Comparison of ENCODE assay signal across 1 cellular context in the genomic region with DNA sequence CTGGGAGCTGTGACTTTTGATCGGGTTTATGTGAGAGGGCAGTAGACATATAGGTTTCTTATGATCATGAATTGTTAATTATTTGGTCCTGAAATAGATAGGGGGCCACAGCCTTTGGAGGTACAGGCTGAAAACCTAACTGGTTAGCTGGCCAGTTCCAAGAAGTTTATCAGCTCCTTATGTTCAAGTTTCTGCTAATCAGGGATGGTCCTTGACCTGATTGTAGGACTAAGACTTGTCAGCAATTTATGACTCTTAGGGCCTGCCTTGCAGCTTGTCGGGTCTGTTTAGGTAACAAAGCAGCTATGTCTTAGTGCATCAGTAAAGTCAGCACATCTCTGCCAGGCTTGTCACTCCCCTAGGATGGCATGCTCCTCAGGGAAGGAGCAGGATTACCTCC.
TF ChIP-seq lines count a peak whose summit lies in the region.

No MANE protein-coding gene starts in this region.

TF ChIP-seq in K562, 482 proteins besides CTCF, POLR2A, EP300 and RAD21 (continued from another document and continues in another):
- TF ChIP-seq, protein P1, sequence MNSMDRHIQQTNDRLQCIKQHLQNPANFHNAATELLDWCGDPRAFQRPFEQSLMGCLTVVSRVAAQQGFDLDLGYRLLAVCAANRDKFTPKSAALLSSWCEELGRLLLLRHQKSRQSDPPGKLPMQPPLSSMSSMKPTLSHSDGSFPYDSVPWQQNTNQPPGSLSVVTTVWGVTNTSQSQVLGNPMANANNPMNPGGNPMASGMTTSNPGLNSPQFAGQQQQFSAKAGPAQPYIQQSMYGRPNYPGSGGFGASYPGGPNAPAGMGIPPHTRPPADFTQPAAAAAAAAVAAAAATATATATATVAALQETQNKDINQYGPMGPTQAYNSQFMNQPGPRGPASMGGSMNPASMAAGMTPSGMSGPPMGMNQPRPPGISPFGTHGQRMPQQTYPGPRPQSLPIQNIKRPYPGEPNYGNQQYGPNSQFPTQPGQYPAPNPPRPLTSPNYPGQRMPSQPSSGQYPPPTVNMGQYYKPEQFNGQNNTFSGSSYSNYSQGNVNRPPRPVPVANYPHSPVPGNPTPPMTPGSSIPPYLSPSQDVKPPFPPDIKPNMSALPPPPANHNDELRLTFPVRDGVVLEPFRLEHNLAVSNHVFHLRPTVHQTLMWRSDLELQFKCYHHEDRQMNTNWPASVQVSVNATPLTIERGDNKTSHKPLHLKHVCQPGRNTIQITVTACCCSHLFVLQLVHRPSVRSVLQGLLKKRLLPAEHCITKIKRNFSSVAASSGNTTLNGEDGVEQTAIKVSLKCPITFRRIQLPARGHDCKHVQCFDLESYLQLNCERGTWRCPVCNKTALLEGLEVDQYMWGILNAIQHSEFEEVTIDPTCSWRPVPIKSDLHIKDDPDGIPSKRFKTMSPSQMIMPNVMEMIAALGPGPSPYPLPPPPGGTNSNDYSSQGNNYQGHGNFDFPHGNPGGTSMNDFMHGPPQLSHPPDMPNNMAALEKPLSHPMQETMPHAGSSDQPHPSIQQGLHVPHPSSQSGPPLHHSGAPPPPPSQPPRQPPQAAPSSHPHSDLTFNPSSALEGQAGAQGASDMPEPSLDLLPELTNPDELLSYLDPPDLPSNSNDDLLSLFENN (IDR thresholded peaks at IDR 0.05; ENCODE audit: low read depth in 2 of 2, low read length in 2 of 2): no peak
- TF ChIP-seq MAFG (tag; conservative IDR thresholded peaks at IDR 0.05) (peak; percentile 59; the same call in 1 of the 2 replicates), GATAD2A (IDR thresholded peaks at IDR 0.05) (no peak), SMAD4 (CRISPR knock-in tag; conservative IDR thresholded peaks at IDR 0.05) (no peak), RCOR1 (IDR thresholded peaks at IDR 0.05; ENCODE audit: borderline replicate concordance in 1 of 2, low read depth in 2 of 2, low read length in 2 of 2) (peak in 1 of 2 experiments; percentile 46; a peak in 1 of 4 replicates), PTBP1 (IDR thresholded peaks at IDR 0.05; ENCODE audit: low read depth, low read length) (no peak), POLR3A (IDR thresholded peaks at IDR 0.05; ENCODE audit: borderline replicate concordance, extremely low read depth, insufficient read depth, insufficient read length) (no peak), EZH2 (IDR thresholded peaks at IDR 0.05; ENCODE audit: borderline replicate concordance, low read depth, low read length) (no peak), ZNF316 (IDR thresholded peaks at IDR 0.05) (peak; percentile 82), ZNF121 (CRISPR knock-in tag; conservative IDR thresholded peaks at IDR 0.05) (no peak), CBFA2T3 (IDR thresholded peaks at IDR 0.05) (peak; percentile 75), KAT2B (IDR thresholded peaks at IDR 0.05; ENCODE audit: low read depth, low read length) (no peak), HBP1 (CRISPR knock-in tag; IDR thresholded peaks at IDR 0.05) (no peak), NCOR1 (IDR thresholded peaks at IDR 0.05) (peak; percentile 42), XRCC5 (IDR thresholded peaks at IDR 0.05; ENCODE audit: low read depth, low read length) (no peak), CHD2 (IDR thresholded peaks at IDR 0.05; ENCODE audit: low read depth, low read length) (no peak), TFAM (CRISPR knock-in tag; conservative IDR thresholded peaks at IDR 0.05) (no peak), SRF (CRISPR knock-in tag; IDR thresholded peaks at IDR 0.05) (no peak), MED1 (CRISPR knock-in tag; IDR thresholded peaks at IDR 0.05; ENCODE audit: borderline replicate concordance) (no peak), TCF7 (IDR thresholded peaks at IDR 0.05; ENCODE audit: borderline replicate concordance) (no peak), TCF15 (CRISPR knock-in tag; IDR thresholded peaks at IDR 0.05) (no peak), MCM2 (IDR thresholded peaks at IDR 0.05; ENCODE audit: low read depth) (no peak), AFF1 (IDR thresholded peaks at IDR 0.05; ENCODE audit: low read depth in 1 of 2, partially characterized antibody in 2 of 2) (no peak), TAL1 (IDR thresholded peaks at IDR 0.05) (peak; percentile 46; the same call in 1 of the 2 replicates), CBX5 (IDR thresholded peaks at IDR 0.05; ENCODE audit: borderline replicate concordance, low read depth) (no peak), ZNF311 (CRISPR knock-in tag; IDR thresholded peaks at IDR 0.05) (no peak), LCOR (CRISPR knock-in tag; IDR thresholded peaks at IDR 0.05) (no peak), HMG20B (CRISPR knock-in tag; IDR thresholded peaks at IDR 0.05) (no peak), MECOM (CRISPR knock-in tag; IDR thresholded peaks at IDR 0.05) (0 out of 2 replicates have a peak, but pooled peaks have one; percentile 52), CAMTA2 (CRISPR knock-in tag; conservative IDR thresholded peaks at IDR 0.05) (no peak), TCF3 (CRISPR knock-in tag; IDR thresholded peaks at IDR 0.05) (peak; percentile 67), ZFPM2 (CRISPR knock-in tag; IDR thresholded peaks at IDR 0.05) (no peak), C11orf30 (IDR thresholded peaks at IDR 0.05; ENCODE audit: low read depth) (peak; percentile 72), CBFA2T2 (conservative IDR thresholded peaks at IDR 0.05) (peak; percentile 53), FOXJ2 (tag; IDR thresholded peaks at IDR 0.05) (no peak), ZNF41 (CRISPR knock-in tag; conservative IDR thresholded peaks at IDR 0.05) (no peak), ZNF197 (CRISPR knock-in tag; IDR thresholded peaks at IDR 0.05; ENCODE audit: low read depth) (no peak), WHSC1 (IDR thresholded peaks at IDR 0.05; ENCODE audit: low read length) (no peak), ZNF696 (CRISPR knock-in tag; conservative IDR thresholded peaks at IDR 0.05) (no peak)
- TF ChIP-seq, protein P2, sequence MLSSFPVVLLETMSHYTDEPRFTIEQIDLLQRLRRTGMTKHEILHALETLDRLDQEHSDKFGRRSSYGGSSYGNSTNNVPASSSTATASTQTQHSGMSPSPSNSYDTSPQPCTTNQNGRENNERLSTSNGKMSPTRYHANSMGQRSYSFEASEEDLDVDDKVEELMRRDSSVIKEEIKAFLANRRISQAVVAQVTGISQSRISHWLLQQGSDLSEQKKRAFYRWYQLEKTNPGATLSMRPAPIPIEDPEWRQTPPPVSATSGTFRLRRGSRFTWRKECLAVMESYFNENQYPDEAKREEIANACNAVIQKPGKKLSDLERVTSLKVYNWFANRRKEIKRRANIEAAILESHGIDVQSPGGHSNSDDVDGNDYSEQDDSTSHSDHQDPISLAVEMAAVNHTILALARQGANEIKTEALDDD (IDR thresholded peaks at IDR 0.05): peak; percentile 87
- TF ChIP-seq, protein P3, sequence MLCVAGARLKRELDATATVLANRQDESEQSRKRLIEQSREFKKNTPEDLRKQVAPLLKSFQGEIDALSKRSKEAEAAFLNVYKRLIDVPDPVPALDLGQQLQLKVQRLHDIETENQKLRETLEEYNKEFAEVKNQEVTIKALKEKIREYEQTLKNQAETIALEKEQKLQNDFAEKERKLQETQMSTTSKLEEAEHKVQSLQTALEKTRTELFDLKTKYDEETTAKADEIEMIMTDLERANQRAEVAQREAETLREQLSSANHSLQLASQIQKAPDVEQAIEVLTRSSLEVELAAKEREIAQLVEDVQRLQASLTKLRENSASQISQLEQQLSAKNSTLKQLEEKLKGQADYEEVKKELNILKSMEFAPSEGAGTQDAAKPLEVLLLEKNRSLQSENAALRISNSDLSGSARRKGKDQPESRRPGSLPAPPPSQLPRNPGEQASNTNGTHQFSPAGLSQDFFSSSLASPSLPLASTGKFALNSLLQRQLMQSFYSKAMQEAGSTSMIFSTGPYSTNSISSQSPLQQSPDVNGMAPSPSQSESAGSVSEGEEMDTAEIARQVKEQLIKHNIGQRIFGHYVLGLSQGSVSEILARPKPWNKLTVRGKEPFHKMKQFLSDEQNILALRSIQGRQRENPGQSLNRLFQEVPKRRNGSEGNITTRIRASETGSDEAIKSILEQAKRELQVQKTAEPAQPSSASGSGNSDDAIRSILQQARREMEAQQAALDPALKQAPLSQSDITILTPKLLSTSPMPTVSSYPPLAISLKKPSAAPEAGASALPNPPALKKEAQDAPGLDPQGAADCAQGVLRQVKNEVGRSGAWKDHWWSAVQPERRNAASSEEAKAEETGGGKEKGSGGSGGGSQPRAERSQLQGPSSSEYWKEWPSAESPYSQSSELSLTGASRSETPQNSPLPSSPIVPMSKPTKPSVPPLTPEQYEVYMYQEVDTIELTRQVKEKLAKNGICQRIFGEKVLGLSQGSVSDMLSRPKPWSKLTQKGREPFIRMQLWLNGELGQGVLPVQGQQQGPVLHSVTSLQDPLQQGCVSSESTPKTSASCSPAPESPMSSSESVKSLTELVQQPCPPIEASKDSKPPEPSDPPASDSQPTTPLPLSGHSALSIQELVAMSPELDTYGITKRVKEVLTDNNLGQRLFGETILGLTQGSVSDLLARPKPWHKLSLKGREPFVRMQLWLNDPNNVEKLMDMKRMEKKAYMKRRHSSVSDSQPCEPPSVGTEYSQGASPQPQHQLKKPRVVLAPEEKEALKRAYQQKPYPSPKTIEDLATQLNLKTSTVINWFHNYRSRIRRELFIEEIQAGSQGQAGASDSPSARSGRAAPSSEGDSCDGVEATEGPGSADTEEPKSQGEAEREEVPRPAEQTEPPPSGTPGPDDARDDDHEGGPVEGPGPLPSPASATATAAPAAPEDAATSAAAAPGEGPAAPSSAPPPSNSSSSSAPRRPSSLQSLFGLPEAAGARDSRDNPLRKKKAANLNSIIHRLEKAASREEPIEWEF (CRISPR knock-in tag; IDR thresholded peaks at IDR 0.05): no peak
- TF ChIP-seq, protein P4, sequence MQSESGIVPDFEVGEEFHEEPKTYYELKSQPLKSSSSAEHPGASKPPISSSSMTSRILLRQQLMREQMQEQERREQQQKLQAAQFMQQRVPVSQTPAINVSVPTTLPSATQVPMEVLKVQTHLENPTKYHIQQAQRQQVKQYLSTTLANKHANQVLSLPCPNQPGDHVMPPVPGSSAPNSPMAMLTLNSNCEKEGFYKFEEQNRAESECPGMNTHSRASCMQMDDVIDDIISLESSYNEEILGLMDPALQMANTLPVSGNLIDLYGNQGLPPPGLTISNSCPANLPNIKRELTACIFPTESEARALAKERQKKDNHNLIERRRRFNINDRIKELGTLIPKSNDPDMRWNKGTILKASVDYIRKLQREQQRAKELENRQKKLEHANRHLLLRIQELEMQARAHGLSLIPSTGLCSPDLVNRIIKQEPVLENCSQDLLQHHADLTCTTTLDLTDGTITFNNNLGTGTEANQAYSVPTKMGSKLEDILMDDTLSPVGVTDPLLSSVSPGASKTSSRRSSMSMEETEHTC (IDR thresholded peaks at IDR 0.05): no peak
- TF ChIP-seq, protein P5, sequence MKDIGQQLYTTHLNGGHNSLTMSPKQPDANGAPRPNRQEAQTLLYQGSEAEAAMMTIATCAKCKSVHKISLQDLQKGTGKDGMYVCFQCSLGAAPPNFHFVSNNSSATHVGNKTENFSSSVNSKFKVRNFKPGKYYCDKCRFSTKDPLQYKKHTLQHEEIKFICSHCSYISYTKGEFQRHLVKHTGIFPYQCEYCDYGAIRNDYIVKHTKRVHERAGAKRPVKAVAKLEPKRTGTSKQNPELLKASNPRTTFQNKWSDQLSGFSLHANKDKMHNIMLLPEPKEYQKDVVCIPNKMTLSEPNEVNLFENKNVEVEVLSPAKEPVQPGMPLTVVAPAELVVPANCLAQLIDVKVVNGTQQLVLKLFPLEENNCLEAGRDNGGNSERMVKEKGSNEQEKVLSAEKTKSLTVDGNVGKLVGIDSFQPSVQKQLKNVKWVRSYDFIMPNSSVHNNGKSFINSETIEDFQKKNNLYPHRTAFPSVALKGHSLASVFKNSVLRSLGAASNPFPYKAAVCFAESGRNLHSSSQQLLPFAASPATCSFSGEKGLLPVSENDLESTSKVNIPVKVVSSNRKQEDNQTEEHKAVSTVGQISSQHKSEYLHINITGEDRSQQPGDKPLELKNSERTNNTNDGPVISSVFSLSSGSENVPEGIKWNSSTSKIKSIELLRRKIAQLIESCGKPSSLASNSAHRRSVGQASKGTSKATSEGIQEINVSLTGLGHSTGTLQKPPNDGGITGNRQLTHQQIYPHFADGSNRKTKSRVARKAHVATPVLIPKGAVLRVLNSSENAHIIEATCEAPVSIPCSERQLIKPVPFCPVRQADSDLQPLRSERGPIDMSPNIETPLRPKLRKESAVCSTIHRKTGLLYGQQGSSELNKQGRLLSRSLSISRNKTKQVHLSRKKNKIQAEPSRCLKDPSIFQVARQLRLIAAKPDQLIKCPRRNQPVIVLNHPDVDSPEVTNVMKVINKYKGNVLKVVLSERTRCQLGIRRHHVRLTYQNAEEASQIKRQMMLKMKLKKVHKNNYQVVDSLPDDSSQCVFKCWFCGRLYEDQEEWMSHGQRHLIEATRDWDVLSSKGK (CRISPR knock-in tag; IDR thresholded peaks at IDR 0.05): no peak
